Comparison of ENCODE assay signal across 14 cellular contexts in the genomic region with DNA sequence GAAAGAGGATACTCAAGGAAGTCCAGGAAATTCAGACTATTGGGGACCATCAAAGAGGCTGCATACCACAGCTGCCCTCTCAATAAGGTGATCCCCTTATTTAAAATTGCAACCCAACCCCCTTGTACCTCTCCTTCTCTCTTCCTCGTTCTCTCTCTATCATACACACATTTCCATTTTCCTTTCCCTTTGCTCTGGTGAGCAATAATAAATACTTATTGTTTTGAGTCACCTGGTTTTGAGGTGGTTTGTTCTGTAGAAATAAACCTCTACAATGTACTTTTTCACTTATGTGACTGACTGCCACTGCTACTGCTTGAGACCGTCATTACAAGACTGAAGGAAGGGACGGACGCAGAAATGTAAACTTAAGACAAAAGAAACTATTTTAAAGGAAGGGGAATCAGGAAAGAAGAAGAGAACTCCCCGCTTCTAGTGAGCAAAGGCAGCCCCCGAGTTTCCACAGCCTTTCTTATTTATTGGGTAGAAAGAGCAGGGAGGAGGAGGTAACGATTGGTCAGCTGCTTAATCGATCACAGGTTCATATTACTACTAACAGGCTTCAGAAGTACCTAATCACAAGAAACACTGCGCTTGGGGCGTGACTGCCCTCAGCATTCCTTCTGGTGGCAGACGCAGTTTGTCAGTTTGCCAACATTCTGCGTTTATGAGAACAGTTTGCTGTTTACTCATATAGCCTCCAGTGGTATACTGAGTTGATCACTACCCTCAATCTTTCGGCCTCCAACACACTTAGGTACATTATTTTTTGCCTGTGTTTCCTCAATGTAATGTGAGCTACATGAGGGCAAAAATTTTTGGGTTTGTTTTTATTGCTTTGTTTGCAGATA. TPM values are rescaled to one million over a fixed set of nuclear protein-coding genes. Genes with fewer than 3 reads are reported as not detected.
DNase-seq lines count a peak whose midpoint lies in the region; ATAC-seq and TF ChIP-seq lines count a peak whose summit lies in the region.
"Had no signal": no experiment of that assay in that cellular context is flagged by ENCODE, and none has a peak within 500 bp of the region (broad histone marks: within the 10 kb centered on the region; RNA-seq: fewer than 3 reads in every experiment).

No MANE protein-coding gene starts in this region.

- H3K27me3 ChIP-seq in body of pancreas = no peaks in the 10 kb centered on the region

- H3K9me3 Mint-ChIP-seq in activated naive CD4-positive, alpha-beta T cell treated with anti-CD3 and anti-CD28 coated beads, Interleukin-2, amount 50 U/mL, for 72 hours = no peaks in the 10 kb centered on the region
- H3K9me3 Mint-ChIP-seq: activated B cell treated with CpG ODN at 0.5 μM for 24 hours; activated naive CD4-positive, alpha-beta T cell treated with anti-CD3 and anti-CD28 coated beads, Interleukin-2, amount 10 ng/mL, durations not matched to agents 7 days and 5 days; neural crest cell had no signal

- H3K27ac ChIP-seq in body of pancreas = peak overlapping the region in 1 of 4 donors; percentile 62

- no peaks in the 10 kb centered on the region for H3K9me3 ChIP-seq in body of pancreas

- TF ChIP-seq CTCF in body of pancreas (IDR thresholded peaks at IDR 0.05) = no peak

- intact Hi-C loops in body of pancreas (cut with DNase I) = no loop called here

- no peak overlapping the region for H3K4me3 ChIP-seq in body of pancreas

- no peaks in the 10 kb centered on the region for H3K36me3 Mint-ChIP-seq in activated naive CD4-positive, alpha-beta T cell treated with anti-CD3 and anti-CD28 coated beads, Interleukin-2, amount 50 U/mL, for 72 hours
- H3K36me3 Mint-ChIP-seq: activated naive CD4-positive, alpha-beta T cell treated with anti-CD3 and anti-CD28 coated beads, Interleukin-2, amount 10 ng/mL, durations not matched to agents 7 days and 5 days had no signal

- H3K27ac Mint-ChIP-seq in activated naive CD4-positive, alpha-beta T cell treated with anti-CD3 and anti-CD28 coated beads, Interleukin-2, amount 50 U/mL, for 72 hours = no peak overlapping the region
- H3K27ac Mint-ChIP-seq: activated B cell treated with CpG ODN at 0.5 μM for 24 hours; activated naive CD4-positive, alpha-beta T cell treated with anti-CD3 and anti-CD28 coated beads, Interleukin-2, amount 10 ng/mL, durations not matched to agents 7 days and 5 days had no signal

- ATAC-seq in body of pancreas = peak; percentile 56
- no peak for ATAC-seq in activated naive CD4-positive, alpha-beta T cell treated with anti-CD3 and anti-CD28 coated beads, Interleukin-2, amount 50 U/mL, for 72 hours

- H3K36me3 ChIP-seq in body of pancreas (replicated peaks in 1 of 2; ENCODE audit: insufficient read depth in 1 of 2, low read depth in 2 of 2) = no peaks in the 10 kb centered on the region

- TF ChIP-seq POLR2A in body of pancreas (IDR thresholded peaks at IDR 0.05) = no peak

- H3K4me1 ChIP-seq in body of pancreas = peaks cover 7% of the 10 kb centered on the region

- WGBS in body of pancreas, 2 donors = 32 to 38% methylated on average over 13 of the region's 13 CpGs

- DNase-seq in A172 (ENCODE audit: low spot score) = peak; percentile 46
- DNase-seq in LoVo (ENCODE audit: low spot score) = peak; percentile 68
- DNase-seq in body of pancreas = peak; percentile 70 to 80 (median 76)
- peak; percentile 57 for DNase-seq in kidney tubule cell (ENCODE audit: low spot score)
- no peak for DNase-seq in NCI-H2107 (lab: John Stamatoyannopoulos, UW)
- DNase-seq in activated CD4-positive, CD25-positive, alpha-beta regulatory T cell treated with anti-CD3 and anti-CD28 coated beads, Interleukin-2, amount 50 U/mL, for 72 hours = no peak
- DNase-seq in activated naive CD4-positive, alpha-beta T cell treated with anti-CD3 and anti-CD28 coated beads, Interleukin-2, amount 50 U/mL, for 72 hours (ENCODE audit: low spot score in 2 of 2) = no peak
- no peak for DNase-seq in retina
- DNase-seq: activated B cell treated with CpG ODN at 0.5 μM for 24 hours; activated CD8-positive, alpha-beta memory T cell treated with anti-CD3 and anti-CD28 coated beads, Interleukin-2, amount 50 U/mL, for 4 hours; activated naive CD4-positive, alpha-beta T cell treated with anti-CD3 and anti-CD28 coated beads, Interleukin-2, amount 10 ng/mL, durations not matched to agents 7 days and 5 days; caudate nucleus; SW 1271 had no signal

RNA-seq across cellular contexts. Expression of gene TMEM165, which starts 16.9 kb away (rescaled TPM):
- 109 and 112 TPM in 2 replicates for total RNA-seq in A172 (2014; rRNA removed; shearing (Covaris generic))
- 100 to 1,000 TPM in 1 of 2 donors, 10 to 100 TPM in 1; 90.5 to 308 TPM for total RNA-seq in body of pancreas
- total RNA-seq in activated naive CD4-positive, alpha-beta T cell treated with anti-CD3 and anti-CD28 coated beads, Interleukin-2, amount 50 U/mL, for 72 hours = 10 to 100 TPM; 64.5 to 71.3 TPM

RNA-seq across cellular contexts. Expression of gene SRD5A3, which starts 32.8 kb away (rescaled TPM):
- total RNA-seq in A172 (2014; rRNA removed; shearing (Covaris generic)) = 8.4 and 18.4 TPM in 2 replicates
- total RNA-seq in body of pancreas = 10 to 100 TPM in 1 of 2 donors, 1 to 10 TPM in 1; 6.7 to 11.5 TPM
- 10 to 100 TPM in 1 of 2 donors, under 1 TPM in 1; 0.77 to 20.4 TPM for total RNA-seq in activated naive CD4-positive, alpha-beta T cell treated with anti-CD3 and anti-CD28 coated beads, Interleukin-2, amount 50 U/mL, for 72 hours

Comparison
In these comparisons a context has a peak if more than half of its experiments do, and no peak if none do; other contexts are left out.
1. DNase-seq: peak in A172 (single experiment), LoVo (single experiment), body of pancreas (4 of 4) and kidney tubule cell (single experiment); none in NCI-H2107 (single experiment), activated CD4-positive, CD25-positive, alpha-beta regulatory T cell treated with anti-CD3 and anti-CD28 coated beads, Interleukin-2, amount 50 U/mL, for 72 hours (single experiment), activated naive CD4-positive, alpha-beta T cell treated with anti-CD3 and anti-CD28 coated beads, Interleukin-2, amount 50 U/mL, for 72 hours (0 of 2) and retina (single experiment).